11 cellular contexts compared by ENCODE assay signal in the genomic region with DNA sequence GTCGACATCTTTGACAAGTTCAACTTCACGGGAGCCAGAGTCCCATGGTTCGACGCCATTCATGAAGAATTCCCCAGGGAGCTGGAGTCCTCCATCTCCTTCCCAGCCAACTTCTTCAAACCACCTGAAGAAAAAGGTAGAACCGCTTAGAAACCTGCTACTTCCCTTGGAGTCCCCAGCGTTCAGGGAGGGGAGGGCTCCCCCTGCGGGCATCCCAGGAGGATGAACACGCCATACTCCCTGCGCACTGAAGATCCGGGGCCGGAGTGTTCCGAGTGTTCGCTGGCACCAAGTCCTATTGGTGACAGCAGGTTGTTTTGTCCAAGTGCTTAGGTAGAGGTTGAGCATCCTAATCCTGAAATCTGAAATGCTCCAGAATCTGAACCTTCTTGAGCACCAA. TPM values are rescaled to one million over a fixed set of nuclear protein-coding genes. Genes with fewer than 3 reads are reported as not detected.
DNase-seq lines count a peak whose midpoint lies in the region; ATAC-seq and TF ChIP-seq lines count a peak whose summit lies in the region.
"Had no signal": no experiment of that assay in that cellular context is flagged by ENCODE, and none has a peak within 500 bp of the region (broad histone marks: within the 10 kb centered on the region; RNA-seq: fewer than 3 reads in every experiment).

No MANE protein-coding gene starts in this region.

- no peaks in the 10 kb centered on the region for H3K9me3 ChIP-seq in GM23248 (ENCODE audit: low read depth)
- H3K9me3 ChIP-seq in body of pancreas = no peaks in the 10 kb centered on the region
- H3K9me3 ChIP-seq in right lobe of liver = no peaks in the 10 kb centered on the region

- H3K36me3 ChIP-seq in GM23248 (ENCODE audit: low read depth) = no peaks in the 10 kb centered on the region
- H3K36me3 ChIP-seq in body of pancreas (replicated peaks in 1 of 2; ENCODE audit: insufficient read depth in 1 of 2, low read depth in 2 of 2) = no peaks in the 10 kb centered on the region
- no peaks in the 10 kb centered on the region for H3K36me3 ChIP-seq in right lobe of liver

- DNase-seq in GM23248 (peak; percentile 5), body of pancreas (peak; percentile 65 to 73 (median 70)), right lobe of liver (peak in 2 of 3 donors; percentile 60 to 73), ureter (ENCODE audit: low spot score) (no peak), NCI-H226 (no peak), NAMALWA (ENCODE audit: low spot score) (no peak)
- no peak for DNase-seq in activated CD8-positive, alpha-beta memory T cell treated with anti-CD3 and anti-CD28 coated beads for 24 hours
- DNase-seq: amniotic stem cell, hypothalamus, NCI-H1417 had no signal

- no peaks in the 10 kb centered on the region for H3F3A ChIP-seq in GM23248 (ENCODE audit: insufficient read depth)

- TF ChIP-seq CTCF in C4-2B (conservative IDR thresholded peaks at IDR 0.05) = peak; percentile 78
- peak; percentile 11 to 63 (median 51) for TF ChIP-seq CTCF in body of pancreas (IDR thresholded peaks at IDR 0.05)
- peak; percentile 40 to 57 (median 48) for TF ChIP-seq CTCF in right lobe of liver (IDR thresholded peaks at IDR 0.05)

- no peaks in the 10 kb centered on the region for H3K79me2 ChIP-seq in GM23248 (ENCODE audit: insufficient read depth)

- H3K27ac ChIP-seq in C4-2B (no peak overlapping the region), GM23248 (no peak overlapping the region), body of pancreas (no peak overlapping the region), right lobe of liver (no peak overlapping the region)

- no peak overlapping the region for H3K9ac ChIP-seq in GM23248

- H3K9me2 ChIP-seq in GM23248 (ENCODE audit: insufficient read depth) = no peaks in the 10 kb centered on the region

- H4K20me1 ChIP-seq in GM23248 (ENCODE audit: insufficient read depth) = no peaks in the 10 kb centered on the region

- WGBS in GM23248 (ENCODE audit: low coverage in 1 of 2, low lambda C conversion rate in 2 of 2, missing lambda C conversion rate in 2 of 2), 2 experiments = 42 to 48% methylated on average over 13 of the region's 13 CpGs
- WGBS in body of pancreas, 2 donors = 19 to 26% methylated on average over 6 to 13 of the region's 13 CpGs
- 22% methylated on average over 8 of the region's 13 CpGs for WGBS in right lobe of liver (ENCODE audit: insufficient coverage, low coverage, low lambda C conversion rate, missing lambda C conversion rate)

- in situ Hi-C loops in GM23248 (cut with MboI) = no loop called here

- H3K27me3 ChIP-seq in GM23248 (replicated peaks; ENCODE audit: insufficient read depth) (peaks cover 6% of the 10 kb centered on the region), body of pancreas (no peaks in the 10 kb centered on the region), right lobe of liver (no peaks in the 10 kb centered on the region)

- TF ChIP-seq POLR2A in body of pancreas (IDR thresholded peaks at IDR 0.05) (no peak), right lobe of liver (IDR thresholded peaks at IDR 0.05) (no peak)

- no peaks in the 10 kb centered on the region for H3K4me1 ChIP-seq in GM23248 (ENCODE audit: insufficient read depth)
- no peaks in the 10 kb centered on the region for H3K4me1 ChIP-seq in body of pancreas
- H3K4me1 ChIP-seq in right lobe of liver = no peaks in the 10 kb centered on the region

- intact Hi-C loops in body of pancreas (cut with DNase I) (no loop called here), right lobe of liver (cut with DNase I) (no loop called here)

- no peak overlapping the region for H3K4me3 ChIP-seq in GM23248
- H3K4me3 ChIP-seq in body of pancreas = no peak overlapping the region
- H3K4me3 ChIP-seq in right lobe of liver = no peak overlapping the region

- ATAC-seq in body of pancreas (peak; percentile 79), right lobe of liver (peak; percentile 86 to 95 (median 94))

- no peak overlapping the region for H2AFZ ChIP-seq in GM23248

- no peak overlapping the region for H3K4me2 ChIP-seq in GM23248 (ENCODE audit: unreplicated experiment)

RNA-seq across cellular contexts. Expression of gene PRODH, which starts 51.7 kb away (rescaled TPM):
- not detected in 2 replicates for total RNA-seq in GM23248 (2014; rRNA removed; shearing (Covaris generic))
- not detected in 2 replicates for polyA plus RNA-seq in GM23248 (2016; fragmentation: Nextera tagmentation; extraction: Ambion mirVana)
- total RNA-seq in body of pancreas = 10 to 100 TPM in 1 of 2 donors, 1 to 10 TPM in 1; 1.0 to 11.5 TPM
- 10 to 100 TPM in 1 of 6 experiments, 1 to 10 TPM in 4, under 1 TPM in 1; 0.86 to 31.0 (median 3.8) TPM for total RNA-seq in right lobe of liver
- 12.4 TPM for total RNA-seq in ureter

Comparison
In these comparisons a context has a peak if more than half of its experiments do, and no peak if none do; other contexts are left out.
1. DNase-seq: peak in GM23248 (single experiment), body of pancreas (4 of 4) and right lobe of liver (2 of 3); none in activated CD8-positive, alpha-beta memory T cell treated with anti-CD3 and anti-CD28 coated beads for 24 hours (single experiment), ureter (single experiment), NCI-H226 (single experiment) and NAMALWA (single experiment).
2. Peak in every context shown above with its lines, with median percentiles within 50 percentile points of each other: CTCF ChIP-seq.